In the genomic region with DNA sequence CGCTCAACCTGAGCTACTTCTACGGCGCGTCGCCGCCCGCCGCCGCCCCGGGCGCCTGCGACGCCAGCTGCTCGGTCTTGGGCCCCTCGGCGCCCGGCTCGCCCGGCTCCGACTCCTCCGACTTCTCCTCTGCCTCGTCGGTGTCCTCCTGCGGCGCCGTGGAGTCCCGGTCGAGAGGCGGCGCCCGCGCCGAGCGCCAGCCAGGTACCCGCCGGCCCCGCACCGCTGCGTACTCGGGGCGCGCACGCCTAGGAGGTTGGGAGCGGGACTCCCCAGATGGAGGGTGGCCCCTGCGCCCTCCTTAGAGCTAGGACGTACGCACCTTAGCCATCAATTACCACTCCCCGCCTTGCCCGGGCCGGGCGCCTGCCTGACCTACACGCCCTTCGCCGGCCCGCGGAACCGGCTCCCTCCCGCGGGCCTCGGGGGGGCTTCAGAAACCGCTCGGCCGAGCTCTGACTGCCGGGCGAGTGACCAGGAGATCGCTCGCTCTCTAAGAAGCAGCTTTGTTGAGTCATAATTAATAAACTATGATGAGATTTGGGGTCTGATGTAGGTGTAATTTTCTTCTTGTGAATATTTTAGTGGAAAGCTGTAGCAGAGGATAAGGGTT, we compare ENCODE assay signal across 1 cellular context.
TF ChIP-seq lines count a peak whose summit lies in the region.

No MANE protein-coding gene starts in this region.

TF ChIP-seq in GM23338, 12 proteins besides CTCF, POLR2A, EP300 and RAD21 (continued from another document):
- TF ChIP-seq, protein P1, sequence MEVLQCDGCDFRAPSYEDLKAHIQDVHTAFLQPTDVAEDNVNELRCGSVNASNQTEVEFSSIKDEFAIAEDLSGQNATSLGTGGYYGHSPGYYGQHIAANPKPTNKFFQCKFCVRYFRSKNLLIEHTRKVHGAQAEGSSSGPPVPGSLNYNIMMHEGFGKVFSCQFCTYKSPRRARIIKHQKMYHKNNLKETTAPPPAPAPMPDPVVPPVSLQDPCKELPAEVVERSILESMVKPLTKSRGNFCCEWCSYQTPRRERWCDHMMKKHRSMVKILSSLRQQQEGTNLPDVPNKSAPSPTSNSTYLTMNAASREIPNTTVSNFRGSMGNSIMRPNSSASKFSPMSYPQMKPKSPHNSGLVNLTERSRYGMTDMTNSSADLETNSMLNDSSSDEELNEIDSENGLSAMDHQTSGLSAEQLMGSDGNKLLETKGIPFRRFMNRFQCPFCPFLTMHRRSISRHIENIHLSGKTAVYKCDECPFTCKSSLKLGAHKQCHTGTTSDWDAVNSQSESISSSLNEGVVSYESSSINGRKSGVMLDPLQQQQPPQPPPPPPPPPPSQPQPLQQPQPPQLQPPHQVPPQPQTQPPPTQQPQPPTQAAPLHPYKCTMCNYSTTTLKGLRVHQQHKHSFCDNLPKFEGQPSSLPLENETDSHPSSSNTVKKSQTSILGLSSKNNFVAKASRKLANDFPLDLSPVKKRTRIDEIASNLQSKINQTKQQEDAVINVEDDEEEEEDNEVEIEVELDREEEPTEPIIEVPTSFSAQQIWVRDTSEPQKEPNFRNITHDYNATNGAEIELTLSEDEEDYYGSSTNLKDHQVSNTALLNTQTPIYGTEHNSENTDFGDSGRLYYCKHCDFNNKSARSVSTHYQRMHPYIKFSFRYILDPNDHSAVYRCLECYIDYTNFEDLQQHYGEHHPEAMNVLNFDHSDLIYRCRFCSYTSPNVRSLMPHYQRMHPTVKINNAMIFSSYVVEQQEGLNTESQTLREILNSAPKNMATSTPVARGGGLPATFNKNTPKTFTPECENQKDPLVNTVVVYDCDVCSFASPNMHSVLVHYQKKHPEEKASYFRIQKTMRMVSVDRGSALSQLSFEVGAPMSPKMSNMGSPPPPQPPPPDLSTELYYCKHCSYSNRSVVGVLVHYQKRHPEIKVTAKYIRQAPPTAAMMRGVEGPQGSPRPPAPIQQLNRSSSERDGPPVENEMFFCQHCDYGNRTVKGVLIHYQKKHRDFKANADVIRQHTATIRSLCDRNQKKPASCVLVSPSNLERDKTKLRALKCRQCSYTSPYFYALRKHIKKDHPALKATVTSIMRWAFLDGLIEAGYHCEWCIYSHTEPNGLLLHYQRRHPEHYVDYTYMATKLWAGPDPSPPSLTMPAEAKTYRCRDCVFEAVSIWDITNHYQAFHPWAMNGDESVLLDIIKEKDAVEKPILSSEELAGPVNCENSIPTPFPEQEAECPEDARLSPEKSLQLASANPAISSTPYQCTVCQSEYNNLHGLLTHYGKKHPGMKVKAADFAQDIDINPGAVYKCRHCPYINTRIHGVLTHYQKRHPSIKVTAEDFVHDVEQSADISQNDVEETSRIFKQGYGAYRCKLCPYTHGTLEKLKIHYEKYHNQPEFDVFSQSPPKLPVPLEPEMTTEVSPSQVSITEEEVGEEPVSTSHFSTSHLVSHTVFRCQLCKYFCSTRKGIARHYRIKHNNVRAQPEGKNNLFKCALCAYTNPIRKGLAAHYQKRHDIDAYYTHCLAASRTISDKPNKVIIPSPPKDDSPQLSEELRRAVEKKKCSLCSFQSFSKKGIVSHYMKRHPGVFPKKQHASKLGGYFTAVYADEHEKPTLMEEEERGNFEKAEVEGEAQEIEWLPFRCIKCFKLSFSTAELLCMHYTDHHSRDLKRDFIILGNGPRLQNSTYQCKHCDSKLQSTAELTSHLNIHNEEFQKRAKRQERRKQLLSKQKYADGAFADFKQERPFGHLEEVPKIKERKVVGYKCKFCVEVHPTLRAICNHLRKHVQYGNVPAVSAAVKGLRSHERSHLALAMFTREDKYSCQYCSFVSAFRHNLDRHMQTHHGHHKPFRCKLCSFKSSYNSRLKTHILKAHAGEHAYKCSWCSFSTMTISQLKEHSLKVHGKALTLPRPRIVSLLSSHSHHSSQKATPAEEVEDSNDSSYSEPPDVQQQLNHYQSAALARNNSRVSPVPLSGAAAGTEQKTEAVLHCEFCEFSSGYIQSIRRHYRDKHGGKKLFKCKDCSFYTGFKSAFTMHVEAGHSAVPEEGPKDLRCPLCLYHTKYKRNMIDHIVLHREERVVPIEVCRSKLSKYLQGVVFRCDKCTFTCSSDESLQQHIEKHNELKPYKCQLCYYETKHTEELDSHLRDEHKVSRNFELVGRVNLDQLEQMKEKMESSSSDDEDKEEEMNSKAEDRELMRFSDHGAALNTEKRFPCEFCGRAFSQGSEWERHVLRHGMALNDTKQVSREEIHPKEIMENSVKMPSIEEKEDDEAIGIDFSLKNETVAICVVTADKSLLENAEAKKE (CRISPR knock-in tag; IDR thresholded peaks at IDR 0.05), result no peak
- TF ChIP-seq, protein P2, sequence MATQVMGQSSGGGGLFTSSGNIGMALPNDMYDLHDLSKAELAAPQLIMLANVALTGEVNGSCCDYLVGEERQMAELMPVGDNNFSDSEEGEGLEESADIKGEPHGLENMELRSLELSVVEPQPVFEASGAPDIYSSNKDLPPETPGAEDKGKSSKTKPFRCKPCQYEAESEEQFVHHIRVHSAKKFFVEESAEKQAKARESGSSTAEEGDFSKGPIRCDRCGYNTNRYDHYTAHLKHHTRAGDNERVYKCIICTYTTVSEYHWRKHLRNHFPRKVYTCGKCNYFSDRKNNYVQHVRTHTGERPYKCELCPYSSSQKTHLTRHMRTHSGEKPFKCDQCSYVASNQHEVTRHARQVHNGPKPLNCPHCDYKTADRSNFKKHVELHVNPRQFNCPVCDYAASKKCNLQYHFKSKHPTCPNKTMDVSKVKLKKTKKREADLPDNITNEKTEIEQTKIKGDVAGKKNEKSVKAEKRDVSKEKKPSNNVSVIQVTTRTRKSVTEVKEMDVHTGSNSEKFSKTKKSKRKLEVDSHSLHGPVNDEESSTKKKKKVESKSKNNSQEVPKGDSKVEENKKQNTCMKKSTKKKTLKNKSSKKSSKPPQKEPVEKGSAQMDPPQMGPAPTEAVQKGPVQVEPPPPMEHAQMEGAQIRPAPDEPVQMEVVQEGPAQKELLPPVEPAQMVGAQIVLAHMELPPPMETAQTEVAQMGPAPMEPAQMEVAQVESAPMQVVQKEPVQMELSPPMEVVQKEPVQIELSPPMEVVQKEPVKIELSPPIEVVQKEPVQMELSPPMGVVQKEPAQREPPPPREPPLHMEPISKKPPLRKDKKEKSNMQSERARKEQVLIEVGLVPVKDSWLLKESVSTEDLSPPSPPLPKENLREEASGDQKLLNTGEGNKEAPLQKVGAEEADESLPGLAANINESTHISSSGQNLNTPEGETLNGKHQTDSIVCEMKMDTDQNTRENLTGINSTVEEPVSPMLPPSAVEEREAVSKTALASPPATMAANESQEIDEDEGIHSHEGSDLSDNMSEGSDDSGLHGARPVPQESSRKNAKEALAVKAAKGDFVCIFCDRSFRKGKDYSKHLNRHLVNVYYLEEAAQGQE (IDR thresholded peaks at IDR 0.05; ENCODE audit: unreplicated experiment), result no peak
- TF ChIP-seq CREB1 (CRISPR knock-in tag; IDR thresholded peaks at IDR 0.05; ENCODE audit: low read depth) (no peak), EZH2 (IDR thresholded peaks at IDR 0.05; ENCODE audit: low read depth, unreplicated experiment) (no peak)
